Comparison of ENCODE assay signal across 8 cellular contexts in genomic region chr1:219416598-219417238, GRCh38.
A peak's percentile ranks its signal among the peaks of the same experiment; 100 is the strongest.
DNase-seq lines count a peak whose midpoint lies in the region; ATAC-seq and TF ChIP-seq lines count a peak whose summit lies in the region.

No MANE protein-coding gene starts in this region.

- H3F3A ChIP-seq in neural progenitor cell (ENCODE audit: low read depth), result no peaks in the 10 kb centered on the region

- H2AFZ ChIP-seq in neural progenitor cell (replicated peaks), result no peak overlapping the region

- no peak overlapping the region for H3K27ac Mint-ChIP-seq in neural progenitor cell

- no peaks in the 10 kb centered on the region for H3K79me2 ChIP-seq in neural progenitor cell (ENCODE audit: low read depth)

- no peaks in the 10 kb centered on the region for H3K36me3 Mint-ChIP-seq in neural progenitor cell

- H3K36me3 ChIP-seq in neural progenitor cell, result no peaks in the 10 kb centered on the region

- H3K27ac ChIP-seq in neural progenitor cell, result no peak overlapping the region

- no peaks in the 10 kb centered on the region for H3K4me1 Mint-ChIP-seq in neural progenitor cell

- H3K27me3 ChIP-seq in neural progenitor cell, result no peaks in the 10 kb centered on the region

- TF ChIP-seq CTCF in neural progenitor cell (IDR thresholded peaks at IDR 0.05), result peak; percentile 74

- H3K4me1 ChIP-seq in neural progenitor cell, result no peaks in the 10 kb centered on the region

- H3K4me3 ChIP-seq in neural progenitor cell, result no peak overlapping the region

- H4K20me1 ChIP-seq in neural progenitor cell (ENCODE audit: low read depth), result no peaks in the 10 kb centered on the region

- ATAC-seq in GM19372 (IDR thresholded peaks at IDR 0.05; ENCODE audit: low read depth, unreplicated experiment) (peak; percentile 84), HG03378 (IDR thresholded peaks at IDR 0.05; ENCODE audit: unreplicated experiment) (peak; percentile 95)

- H3K4me3 Mint-ChIP-seq in neural progenitor cell, result no peak overlapping the region

- no peak overlapping the region for H3K4me2 ChIP-seq in neural progenitor cell

- DNase-seq in COLO668 (lab: John Stamatoyannopoulos, UW; ENCODE audit: unreplicated experiment) (peak; percentile 68), NCI-H82 treated with DMSO at 0.1 percent for 48 hours (lab: John Stamatoyannopoulos, UW; ENCODE audit: unreplicated experiment) (peak; percentile 17), fibroblast of gingiva (ENCODE audit: low read depth) (peak; percentile 31), neural progenitor cell (ENCODE audit: low spot score) (peak; percentile 58), ureter (ENCODE audit: low spot score) (peak; percentile 48)
- peak; percentile 39 for DNase-seq in activated CD8-positive, alpha-beta memory T cell treated with anti-CD3 and anti-CD28 coated beads, Interleukin-2, amount 50 U/mL, for 4 hours

- no peaks in the 10 kb centered on the region for H3K9me3 Mint-ChIP-seq in neural progenitor cell

- H3K9me3 ChIP-seq in neural progenitor cell (ENCODE audit: low read depth), result no peaks in the 10 kb centered on the region

- H3K27me3 Mint-ChIP-seq in neural progenitor cell (ENCODE audit: insufficient read depth, low read depth), result peaks cover under 1% of the 10 kb centered on the region

- no peak overlapping the region for H3K9ac ChIP-seq in neural progenitor cell

Comparison
In these comparisons a context has a peak if more than half of its experiments do, and no peak if none do; other contexts are left out.
1. DNase-seq: peak in every context shown above with its lines; median percentile 68 in COLO668; 58 in neural progenitor cell; 48 in ureter; 39 in activated CD8-positive, alpha-beta memory T cell treated with anti-CD3 and anti-CD28 coated beads, Interleukin-2, amount 50 U/mL, for 4 hours; 31 in fibroblast of gingiva; 17 in NCI-H82 treated with DMSO at 0.1 percent for 48 hours.